In genomic region chr1:221350091-221350490, GRCh38 we compare ENCODE assay signal across 23 cellular contexts.
"Had no signal": no experiment of that assay in that cellular context is flagged by ENCODE, and none has a peak within 500 bp of the region (broad histone marks: within the 10 kb centered on the region; RNA-seq: fewer than 3 reads in every experiment).

No MANE protein-coding gene starts in this region.

- H3K4me1 Mint-ChIP-seq: activated naive CD4-positive, alpha-beta T cell treated with anti-CD3 and anti-CD28 coated beads, Interleukin-2, amount 50 U/mL, for 24 hours; brain; T-helper 17 cell had no signal

- H3K36me3 Mint-ChIP-seq: activated naive CD4-positive, alpha-beta T cell treated with anti-CD3 and anti-CD28 coated beads, Interleukin-2, amount 50 U/mL, for 24 hours; brain had no signal

- DNase-seq: activated CD4-positive, alpha-beta T cell treated with anti-CD3 and anti-CD28 coated beads for 4 hours; activated CD4-positive, alpha-beta T cell treated with anti-CD3 and anti-CD28 coated beads, Interleukin-2, amount 50 U/mL, for 4 hours; activated CD8-positive, alpha-beta memory T cell treated with anti-CD3 and anti-CD28 coated beads, Interleukin-2, amount 50 U/mL, for 48 hours; activated CD8-positive, alpha-beta T cell treated with anti-CD3 and anti-CD28 coated beads, Interleukin-2, amount 10 ng/mL, durations not matched to agents 7 days and 5 days; activated T-cell treated with anti-CD3 and anti-CD28 coated beads, Interleukin-2, amount 50 U/mL, for 1 hour; aorta; Karpas-422; NCI-H1092 treated with DMSO at 0.1 percent for 48 hours; NCI-H1417 treated with DMSO at 0.1 percent for 48 hours; NCI-H1694; NCI-H2029; NCI-H2107; NCI-H2171 treated with DMSO at 0.1 percent for 48 hours; NCI-H226; NCI-H526 treated with DMSO at 0.1 percent for 48 hours; NCI-H82; SHP77 treated with DMSO at 0.1 percent for 48 hours; T-helper 17 cell; T-helper 9 cell; WERI-Rb-1 had no signal

- H3K27me3 Mint-ChIP-seq: brain had no signal

- H3K27ac Mint-ChIP-seq: activated CD8-positive, alpha-beta T cell treated with anti-CD3 and anti-CD28 coated beads, Interleukin-2, amount 10 ng/mL, durations not matched to agents 7 days and 5 days; activated naive CD4-positive, alpha-beta T cell treated with anti-CD3 and anti-CD28 coated beads, Interleukin-2, amount 50 U/mL, for 24 hours; brain; T-helper 17 cell had no signal

- H3K9me3 Mint-ChIP-seq: activated naive CD4-positive, alpha-beta T cell treated with anti-CD3 and anti-CD28 coated beads, Interleukin-2, amount 50 U/mL, for 24 hours had no signal

- H3K4me3 Mint-ChIP-seq: activated CD8-positive, alpha-beta T cell treated with anti-CD3 and anti-CD28 coated beads, Interleukin-2, amount 10 ng/mL, durations not matched to agents 7 days and 5 days; activated naive CD4-positive, alpha-beta T cell treated with anti-CD3 and anti-CD28 coated beads, Interleukin-2, amount 50 U/mL, for 24 hours; brain; T-helper 17 cell had no signal

- ATAC-seq: activated CD8-positive, alpha-beta T cell treated with anti-CD3 and anti-CD28 coated beads, Interleukin-2, amount 10 ng/mL, durations not matched to agents 7 days and 5 days; K562; T-helper 17 cell had no signal

- H3K4me3 ChIP-seq: K562 had no signal
